ENCODE assay signal across 3 cellular contexts in the genomic region with DNA sequence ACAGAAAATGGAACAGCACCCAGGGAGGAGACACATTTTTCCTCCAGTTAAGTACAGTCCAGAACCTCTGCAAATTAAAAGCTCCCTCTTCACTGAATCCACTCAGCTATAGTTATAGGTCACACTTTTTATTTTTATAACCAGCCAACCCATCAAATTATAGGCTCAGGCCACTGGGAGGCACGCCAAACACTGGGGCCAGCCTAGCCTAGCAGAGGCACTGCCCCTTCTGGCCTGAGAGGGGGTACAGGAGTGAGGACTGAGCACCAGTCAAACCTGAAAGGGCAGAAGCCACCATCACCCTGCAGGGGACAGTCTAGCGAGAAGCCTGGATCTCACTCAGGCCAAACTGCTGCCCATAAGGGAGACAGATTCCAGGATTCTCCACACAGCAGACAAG.
TF ChIP-seq lines count a peak whose summit lies in the region.

No MANE protein-coding gene starts in this region.

TF ChIP-seq in SK-N-SH treated with all-trans-retinoic acid at 6 μM for 48 hours, 23 proteins besides CTCF, POLR2A, EP300 and RAD21:
- no peak for TF ChIP-seq ZNF565 (CRISPR knock-in tag; conservative IDR thresholded peaks at IDR 0.05; ENCODE audit: low read depth)
- TF ChIP-seq ISL1 (CRISPR knock-in tag; IDR thresholded peaks at IDR 0.05) = no peak
- TF ChIP-seq ARNTL (CRISPR knock-in tag; IDR thresholded peaks at IDR 0.05; ENCODE audit: borderline replicate concordance, low read depth) = no peak
- TF ChIP-seq GLIS3 (CRISPR knock-in tag; IDR thresholded peaks at IDR 0.05) = no peak
- TF ChIP-seq ZNF8 (CRISPR knock-in tag; IDR thresholded peaks at IDR 0.05) = no peak
- TF ChIP-seq, protein P1, sequence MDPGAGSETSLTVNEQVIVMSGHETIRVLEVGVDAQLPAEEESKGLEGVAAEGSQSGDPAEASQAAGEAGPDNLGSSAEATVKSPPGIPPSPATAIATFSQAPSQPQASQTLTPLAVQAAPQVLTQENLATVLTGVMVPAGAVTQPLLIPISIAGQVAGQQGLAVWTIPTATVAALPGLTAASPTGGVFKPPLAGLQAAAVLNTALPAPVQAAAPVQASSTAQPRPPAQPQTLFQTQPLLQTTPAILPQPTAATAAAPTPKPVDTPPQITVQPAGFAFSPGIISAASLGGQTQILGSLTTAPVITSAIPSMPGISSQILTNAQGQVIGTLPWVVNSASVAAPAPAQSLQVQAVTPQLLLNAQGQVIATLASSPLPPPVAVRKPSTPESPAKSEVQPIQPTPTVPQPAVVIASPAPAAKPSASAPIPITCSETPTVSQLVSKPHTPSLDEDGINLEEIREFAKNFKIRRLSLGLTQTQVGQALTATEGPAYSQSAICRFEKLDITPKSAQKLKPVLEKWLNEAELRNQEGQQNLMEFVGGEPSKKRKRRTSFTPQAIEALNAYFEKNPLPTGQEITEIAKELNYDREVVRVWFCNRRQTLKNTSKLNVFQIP (CRISPR knock-in tag; IDR thresholded peaks at IDR 0.05; ENCODE audit: borderline replicate concordance, low read depth) = no peak
- no peak for TF ChIP-seq ZC3H10 (CRISPR knock-in tag; IDR thresholded peaks at IDR 0.05)
TF ChIP-seq in SK-N-SH treated with all-trans-retinoic acid at 6 μM for 48 hours: peak in this region for 0.

TF ChIP-seq in SK-N-SH, 30 proteins besides CTCF, POLR2A, EP300 and RAD21:
- TF ChIP-seq TAF1 (IDR thresholded peaks at IDR 0.05; ENCODE audit: borderline replicate concordance, low read depth, low read length) (no peak), SMC3 (IDR thresholded peaks at IDR 0.05; ENCODE audit: low read depth, low read length) (no peak), RXRA (IDR thresholded peaks at IDR 0.05; ENCODE audit: borderline replicate concordance, low read depth) (no peak), FOXJ3 (CRISPR knock-in tag; IDR thresholded peaks at IDR 0.05) (no peak), TCF12 (IDR thresholded peaks at IDR 0.05) (no peak), GATA2 (CRISPR knock-in tag; IDR thresholded peaks at IDR 0.05) (no peak), FOSL2 (IDR thresholded peaks at IDR 0.05; ENCODE audit: borderline replicate concordance, low read depth) (no peak), FOXM1 (IDR thresholded peaks at IDR 0.05; ENCODE audit: low read depth) (no peak), CHD2 (IDR thresholded peaks at IDR 0.05; ENCODE audit: low read length, partially characterized antibody) (no peak), RCOR1 (IDR thresholded peaks at IDR 0.05; ENCODE audit: low read length) (no peak), EZH2phosphoT487 (IDR thresholded peaks at IDR 0.05; ENCODE audit: borderline replicate concordance, low read depth) (no peak), POLR2AphosphoS5 (IDR thresholded peaks at IDR 0.05; ENCODE audit: low read depth, low read length) (no peak), JUND (IDR thresholded peaks at IDR 0.05) (no peak), TEAD4 (IDR thresholded peaks at IDR 0.05; ENCODE audit: borderline replicate concordance, insufficient read depth) (no peak), MEF2A (IDR thresholded peaks at IDR 0.05; ENCODE audit: borderline replicate concordance, low read depth) (no peak)
- TF ChIP-seq, protein P2, sequence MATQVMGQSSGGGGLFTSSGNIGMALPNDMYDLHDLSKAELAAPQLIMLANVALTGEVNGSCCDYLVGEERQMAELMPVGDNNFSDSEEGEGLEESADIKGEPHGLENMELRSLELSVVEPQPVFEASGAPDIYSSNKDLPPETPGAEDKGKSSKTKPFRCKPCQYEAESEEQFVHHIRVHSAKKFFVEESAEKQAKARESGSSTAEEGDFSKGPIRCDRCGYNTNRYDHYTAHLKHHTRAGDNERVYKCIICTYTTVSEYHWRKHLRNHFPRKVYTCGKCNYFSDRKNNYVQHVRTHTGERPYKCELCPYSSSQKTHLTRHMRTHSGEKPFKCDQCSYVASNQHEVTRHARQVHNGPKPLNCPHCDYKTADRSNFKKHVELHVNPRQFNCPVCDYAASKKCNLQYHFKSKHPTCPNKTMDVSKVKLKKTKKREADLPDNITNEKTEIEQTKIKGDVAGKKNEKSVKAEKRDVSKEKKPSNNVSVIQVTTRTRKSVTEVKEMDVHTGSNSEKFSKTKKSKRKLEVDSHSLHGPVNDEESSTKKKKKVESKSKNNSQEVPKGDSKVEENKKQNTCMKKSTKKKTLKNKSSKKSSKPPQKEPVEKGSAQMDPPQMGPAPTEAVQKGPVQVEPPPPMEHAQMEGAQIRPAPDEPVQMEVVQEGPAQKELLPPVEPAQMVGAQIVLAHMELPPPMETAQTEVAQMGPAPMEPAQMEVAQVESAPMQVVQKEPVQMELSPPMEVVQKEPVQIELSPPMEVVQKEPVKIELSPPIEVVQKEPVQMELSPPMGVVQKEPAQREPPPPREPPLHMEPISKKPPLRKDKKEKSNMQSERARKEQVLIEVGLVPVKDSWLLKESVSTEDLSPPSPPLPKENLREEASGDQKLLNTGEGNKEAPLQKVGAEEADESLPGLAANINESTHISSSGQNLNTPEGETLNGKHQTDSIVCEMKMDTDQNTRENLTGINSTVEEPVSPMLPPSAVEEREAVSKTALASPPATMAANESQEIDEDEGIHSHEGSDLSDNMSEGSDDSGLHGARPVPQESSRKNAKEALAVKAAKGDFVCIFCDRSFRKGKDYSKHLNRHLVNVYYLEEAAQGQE (IDR thresholded peaks at IDR 0.05; ENCODE audit: low read depth, low read length) = no peak
- TF ChIP-seq, protein P3, sequence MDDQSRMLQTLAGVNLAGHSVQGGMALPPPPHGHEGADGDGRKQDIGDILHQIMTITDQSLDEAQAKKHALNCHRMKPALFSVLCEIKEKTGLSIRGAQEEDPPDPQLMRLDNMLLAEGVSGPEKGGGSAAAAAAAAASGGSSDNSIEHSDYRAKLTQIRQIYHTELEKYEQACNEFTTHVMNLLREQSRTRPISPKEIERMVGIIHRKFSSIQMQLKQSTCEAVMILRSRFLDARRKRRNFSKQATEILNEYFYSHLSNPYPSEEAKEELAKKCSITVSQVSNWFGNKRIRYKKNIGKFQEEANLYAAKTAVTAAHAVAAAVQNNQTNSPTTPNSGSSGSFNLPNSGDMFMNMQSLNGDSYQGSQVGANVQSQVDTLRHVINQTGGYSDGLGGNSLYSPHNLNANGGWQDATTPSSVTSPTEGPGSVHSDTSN (IDR thresholded peaks at IDR 0.05) = no peak

TF ChIP-seq in GM12878, 131 proteins besides CTCF, POLR2A, EP300 and RAD21:
- TF ChIP-seq, protein P4, sequence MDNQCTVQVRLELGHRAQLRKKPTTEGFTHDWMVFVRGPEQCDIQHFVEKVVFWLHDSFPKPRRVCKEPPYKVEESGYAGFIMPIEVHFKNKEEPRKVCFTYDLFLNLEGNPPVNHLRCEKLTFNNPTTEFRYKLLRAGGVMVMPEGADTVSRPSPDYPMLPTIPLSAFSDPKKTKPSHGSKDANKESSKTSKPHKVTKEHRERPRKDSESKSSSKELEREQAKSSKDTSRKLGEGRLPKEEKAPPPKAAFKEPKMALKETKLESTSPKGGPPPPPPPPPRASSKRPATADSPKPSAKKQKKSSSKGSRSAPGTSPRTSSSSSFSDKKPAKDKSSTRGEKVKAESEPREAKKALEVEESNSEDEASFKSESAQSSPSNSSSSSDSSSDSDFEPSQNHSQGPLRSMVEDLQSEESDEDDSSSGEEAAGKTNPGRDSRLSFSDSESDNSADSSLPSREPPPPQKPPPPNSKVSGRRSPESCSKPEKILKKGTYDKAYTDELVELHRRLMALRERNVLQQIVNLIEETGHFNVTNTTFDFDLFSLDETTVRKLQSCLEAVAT (IDR thresholded peaks at IDR 0.05) = no peak
- TF ChIP-seq LARP7 (IDR thresholded peaks at IDR 0.05) (no peak), PML (IDR thresholded peaks at IDR 0.05; ENCODE audit: low read length) (no peak), MEF2A (IDR thresholded peaks at IDR 0.05; ENCODE audit: insufficient read depth, low read depth, low read length) (no peak), CHD1 (IDR thresholded peaks at IDR 0.05; ENCODE audit: low read depth, low read length) (no peak), ZSCAN29 (IDR thresholded peaks at IDR 0.05) (no peak)
- TF ChIP-seq, protein P5, sequence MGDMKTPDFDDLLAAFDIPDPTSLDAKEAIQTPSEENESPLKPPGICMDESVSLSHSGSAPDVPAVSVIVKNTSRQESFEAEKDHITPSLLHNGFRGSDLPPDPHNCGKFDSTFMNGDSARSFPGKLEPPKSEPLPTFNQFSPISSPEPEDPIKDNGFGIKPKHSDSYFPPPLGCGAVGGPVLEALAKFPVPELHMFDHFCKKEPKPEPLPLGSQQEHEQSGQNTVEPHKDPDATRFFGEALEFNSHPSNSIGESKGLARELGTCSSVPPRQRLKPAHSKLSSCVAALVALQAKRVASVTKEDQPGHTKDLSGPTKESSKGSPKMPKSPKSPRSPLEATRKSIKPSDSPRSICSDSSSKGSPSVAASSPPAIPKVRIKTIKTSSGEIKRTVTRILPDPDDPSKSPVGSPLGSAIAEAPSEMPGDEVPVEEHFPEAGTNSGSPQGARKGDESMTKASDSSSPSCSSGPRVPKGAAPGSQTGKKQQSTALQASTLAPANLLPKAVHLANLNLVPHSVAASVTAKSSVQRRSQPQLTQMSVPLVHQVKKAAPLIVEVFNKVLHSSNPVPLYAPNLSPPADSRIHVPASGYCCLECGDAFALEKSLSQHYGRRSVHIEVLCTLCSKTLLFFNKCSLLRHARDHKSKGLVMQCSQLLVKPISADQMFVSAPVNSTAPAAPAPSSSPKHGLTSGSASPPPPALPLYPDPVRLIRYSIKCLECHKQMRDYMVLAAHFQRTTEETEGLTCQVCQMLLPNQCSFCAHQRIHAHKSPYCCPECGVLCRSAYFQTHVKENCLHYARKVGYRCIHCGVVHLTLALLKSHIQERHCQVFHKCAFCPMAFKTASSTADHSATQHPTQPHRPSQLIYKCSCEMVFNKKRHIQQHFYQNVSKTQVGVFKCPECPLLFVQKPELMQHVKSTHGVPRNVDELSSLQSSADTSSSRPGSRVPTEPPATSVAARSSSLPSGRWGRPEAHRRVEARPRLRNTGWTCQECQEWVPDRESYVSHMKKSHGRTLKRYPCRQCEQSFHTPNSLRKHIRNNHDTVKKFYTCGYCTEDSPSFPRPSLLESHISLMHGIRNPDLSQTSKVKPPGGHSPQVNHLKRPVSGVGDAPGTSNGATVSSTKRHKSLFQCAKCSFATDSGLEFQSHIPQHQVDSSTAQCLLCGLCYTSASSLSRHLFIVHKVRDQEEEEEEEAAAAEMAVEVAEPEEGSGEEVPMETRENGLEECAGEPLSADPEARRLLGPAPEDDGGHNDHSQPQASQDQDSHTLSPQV (IDR thresholded peaks at IDR 0.05) = no peak
- TF ChIP-seq, protein P6, sequence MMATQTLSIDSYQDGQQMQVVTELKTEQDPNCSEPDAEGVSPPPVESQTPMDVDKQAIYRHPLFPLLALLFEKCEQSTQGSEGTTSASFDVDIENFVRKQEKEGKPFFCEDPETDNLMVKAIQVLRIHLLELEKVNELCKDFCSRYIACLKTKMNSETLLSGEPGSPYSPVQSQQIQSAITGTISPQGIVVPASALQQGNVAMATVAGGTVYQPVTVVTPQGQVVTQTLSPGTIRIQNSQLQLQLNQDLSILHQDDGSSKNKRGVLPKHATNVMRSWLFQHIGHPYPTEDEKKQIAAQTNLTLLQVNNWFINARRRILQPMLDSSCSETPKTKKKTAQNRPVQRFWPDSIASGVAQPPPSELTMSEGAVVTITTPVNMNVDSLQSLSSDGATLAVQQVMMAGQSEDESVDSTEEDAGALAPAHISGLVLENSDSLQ (IDR thresholded peaks at IDR 0.05) = no peak
